20 cellular contexts compared by ENCODE assay signal in the genomic region with DNA sequence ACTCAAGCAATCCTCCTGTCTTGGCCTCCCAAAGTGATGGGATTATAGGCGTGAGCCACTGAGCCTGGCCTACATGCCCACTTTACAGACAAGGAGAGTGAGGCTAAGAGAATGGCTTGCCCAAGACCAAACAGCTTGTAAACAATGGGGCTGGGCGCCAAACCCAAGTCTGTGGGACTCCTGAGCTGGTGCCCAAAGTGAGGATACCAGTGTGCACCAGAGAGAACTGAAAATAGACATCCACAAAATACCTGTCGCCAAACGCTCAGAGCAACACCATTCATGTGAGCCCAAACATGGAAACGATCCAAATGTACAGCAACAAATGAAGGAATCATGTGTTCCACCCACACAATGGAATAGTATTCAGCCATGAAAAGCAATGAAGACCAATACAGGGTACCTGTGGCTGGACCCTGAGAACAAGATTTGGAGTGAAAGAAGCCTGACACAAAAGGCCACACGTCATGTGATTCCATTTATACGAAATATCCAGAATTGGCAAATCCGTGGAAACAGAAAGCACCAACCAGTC. TPM values are rescaled to one million over a fixed set of nuclear protein-coding genes. Genes with fewer than 3 reads are reported as not detected.
DNase-seq lines count a peak whose midpoint lies in the region; ATAC-seq and TF ChIP-seq lines count a peak whose summit lies in the region.
"Had no signal": no experiment of that assay in that cellular context is flagged by ENCODE, and none has a peak within 500 bp of the region (broad histone marks: within the 10 kb centered on the region; RNA-seq: fewer than 3 reads in every experiment).

No MANE protein-coding gene starts in this region.

- peak overlapping the region; percentile 37 for H3K27ac Mint-ChIP-seq in endothelial cell (ENCODE audit: unreplicated experiment)
- no peak overlapping the region for H3K27ac Mint-ChIP-seq in activated T-helper 17 cell treated with anti-CD3 and anti-CD28 coated beads, Interleukin-2, amount 50 U/mL, for 72 hours

- H3K4me3 Mint-ChIP-seq in endothelial cell (ENCODE audit: unreplicated experiment): no peak overlapping the region
- no peak overlapping the region for H3K4me3 Mint-ChIP-seq in activated T-helper 17 cell treated with anti-CD3 and anti-CD28 coated beads, Interleukin-2, amount 50 U/mL, for 72 hours
- H3K4me3 Mint-ChIP-seq: CD4-positive, CD25-positive, alpha-beta regulatory T cell had no signal

- peaks cover 18% of the 10 kb centered on the region for H3K27me3 Mint-ChIP-seq in endothelial cell (ENCODE audit: unreplicated experiment)
- no peaks in the 10 kb centered on the region for H3K27me3 Mint-ChIP-seq in activated T-helper 17 cell treated with anti-CD3 and anti-CD28 coated beads, Interleukin-2, amount 50 U/mL, for 72 hours
- H3K27me3 Mint-ChIP-seq: CD4-positive, CD25-positive, alpha-beta regulatory T cell had no signal

- H3K27me3 ChIP-seq in BE2C: no peaks in the 10 kb centered on the region
- H3K27me3 ChIP-seq: SJCRH30 had no signal

- DNase-seq in BE2C (peak; percentile 3), endothelial cell (ENCODE audit: low spot score) (no peak), retina (peak; percentile 2), glomerular visceral epithelial cell (ENCODE audit: extremely low spot score) (no peak), KG1 (lab: John Stamatoyannopoulos, UW) (no peak), H4 (ENCODE audit: low spot score) (no peak)
- DNase-seq: CD4-positive, CD25-positive, alpha-beta regulatory T cell; COR-L47; DMS 273 treated with DMSO at 0.1 percent for 48 hours; DND-41; GM23248; NCI-H1417; NCI-H187 treated with DMSO at 0.1 percent for 48 hours; NCI-H226; NCI-H524 treated with DMSO at 0.1 percent for 48 hours; PC-3; SJCRH30 had no signal

- H3K9me3 Mint-ChIP-seq in endothelial cell (ENCODE audit: unreplicated experiment): no peaks in the 10 kb centered on the region
- no peaks in the 10 kb centered on the region for H3K9me3 Mint-ChIP-seq in activated T-helper 17 cell treated with anti-CD3 and anti-CD28 coated beads, Interleukin-2, amount 50 U/mL, for 72 hours
- H3K9me3 Mint-ChIP-seq: CD4-positive, CD25-positive, alpha-beta regulatory T cell had no signal

- H3K4me1 Mint-ChIP-seq in endothelial cell (ENCODE audit: unreplicated experiment): peaks cover 4% of the 10 kb centered on the region
- no peaks in the 10 kb centered on the region for H3K4me1 Mint-ChIP-seq in activated T-helper 17 cell treated with anti-CD3 and anti-CD28 coated beads, Interleukin-2, amount 50 U/mL, for 72 hours

- no peaks in the 10 kb centered on the region for H3K36me3 Mint-ChIP-seq in endothelial cell (ENCODE audit: low read depth, unreplicated experiment)
- no peaks in the 10 kb centered on the region for H3K36me3 Mint-ChIP-seq in activated T-helper 17 cell treated with anti-CD3 and anti-CD28 coated beads, Interleukin-2, amount 50 U/mL, for 72 hours (ENCODE audit: low read depth)
- H3K36me3 Mint-ChIP-seq: CD4-positive, CD25-positive, alpha-beta regulatory T cell had no signal

- H3K36me3 ChIP-seq in BE2C (peaks cover 46% of the 10 kb centered on the region), HEK293 (ENCODE audit: control insufficient read depth in 2 of 2, insufficient read depth in 1 of 2, low read length in 2 of 2) (peaks cover 0 to 15% of the 10 kb centered on the region in 2 experiments; a peak in 1 of 3 replicates)
- H3K36me3 ChIP-seq: SJCRH30 had no signal

- no peak for ATAC-seq in activated T-helper 17 cell treated with anti-CD3 and anti-CD28 coated beads, Interleukin-2, amount 50 U/mL, for 72 hours (replicated peaks)
- ATAC-seq: PC-3 had no signal

- POLR2A ChIA-PET in HEK293 (lab: Yijun Ruan, JAX): no interaction called here

- H3K4me3 ChIP-seq in BE2C (ENCODE audit: low read depth, low read length) (no peak overlapping the region), HEK293 (ENCODE audit: low read depth, low read length) (no peak overlapping the region)
- H3K4me3 ChIP-seq: GM23248, SJCRH30 had no signal

- H3K9me3 ChIP-seq in BE2C (no peaks in the 10 kb centered on the region), HEK293 (ENCODE audit: control insufficient read depth, insufficient read depth, low read depth, low read length) (no peaks in the 10 kb centered on the region)
- H3K9me3 ChIP-seq: SJCRH30 had no signal

- no peak for TF ChIP-seq CTCF in BE2C (IDR thresholded peaks at IDR 0.05; ENCODE audit: low read depth, low read length)
- TF ChIP-seq CTCF in HEK293 (tag by site-specific recombination; IDR thresholded peaks at IDR 0.05): no peak
- TF ChIP-seq CTCF in endothelial cell (IDR thresholded peaks at IDR 0.05; ENCODE audit: unreplicated experiment): no peak

- CTCF ChIA-PET in HEK293 (lab: Yijun Ruan, JAX): interaction anchor here (0.5 to 1.1 kb wide), 8 partner anchors 50 to 707 kb away, joined by 3 to 8 read pairs (median 4); no protein-coding TSS in a partner anchor

- H3K4me1 ChIP-seq in BE2C (peaks cover 7% of the 10 kb centered on the region), HEK293 (ENCODE audit: control insufficient read depth, insufficient read depth, low read length) (peaks cover 20% of the 10 kb centered on the region)

- H3K27ac ChIP-seq in HEK293 (ENCODE audit: extremely low read depth, low read depth, low read length): no peak overlapping the region
- H3K27ac ChIP-seq: GM23248, KMS-11, SJCRH30 had no signal

TF ChIP-seq in HEK293, 187 proteins besides CTCF, POLR2A, EP300 and RAD21:
- TF ChIP-seq ZNF302 (tag by site-specific recombination; IDR thresholded peaks at IDR 0.05; ENCODE audit: low read depth) (no peak), ZFHX2 (tag by site-specific recombination; conservative IDR thresholded peaks at IDR 0.05) (peak; percentile 49; the same call in 1 of the 2 replicates), RBAK (tag by site-specific recombination; IDR thresholded peaks at IDR 0.05) (no peak), ZNF521 (tag by site-specific recombination; IDR thresholded peaks at IDR 0.05) (no peak), ZNF146 (tag by site-specific recombination; IDR thresholded peaks at IDR 0.05) (peak; percentile 100), ZNF37A (tag by site-specific recombination; IDR thresholded peaks at IDR 0.05) (no peak), ZNF121 (tag by site-specific recombination; IDR thresholded peaks at IDR 0.05) (0 out of 2 replicates have a peak, but pooled peaks have one; percentile 14), ZNF175 (tag by site-specific recombination; IDR thresholded peaks at IDR 0.05) (no peak), SCRT2 (tag by site-specific recombination; IDR thresholded peaks at IDR 0.05) (peak; percentile 73), SCRT1 (tag by site-specific recombination; IDR thresholded peaks at IDR 0.05; ENCODE audit: borderline replicate concordance) (peak; percentile 82), ZNF514 (tag by site-specific recombination; IDR thresholded peaks at IDR 0.05) (no peak)
- TF ChIP-seq, protein P1, sequence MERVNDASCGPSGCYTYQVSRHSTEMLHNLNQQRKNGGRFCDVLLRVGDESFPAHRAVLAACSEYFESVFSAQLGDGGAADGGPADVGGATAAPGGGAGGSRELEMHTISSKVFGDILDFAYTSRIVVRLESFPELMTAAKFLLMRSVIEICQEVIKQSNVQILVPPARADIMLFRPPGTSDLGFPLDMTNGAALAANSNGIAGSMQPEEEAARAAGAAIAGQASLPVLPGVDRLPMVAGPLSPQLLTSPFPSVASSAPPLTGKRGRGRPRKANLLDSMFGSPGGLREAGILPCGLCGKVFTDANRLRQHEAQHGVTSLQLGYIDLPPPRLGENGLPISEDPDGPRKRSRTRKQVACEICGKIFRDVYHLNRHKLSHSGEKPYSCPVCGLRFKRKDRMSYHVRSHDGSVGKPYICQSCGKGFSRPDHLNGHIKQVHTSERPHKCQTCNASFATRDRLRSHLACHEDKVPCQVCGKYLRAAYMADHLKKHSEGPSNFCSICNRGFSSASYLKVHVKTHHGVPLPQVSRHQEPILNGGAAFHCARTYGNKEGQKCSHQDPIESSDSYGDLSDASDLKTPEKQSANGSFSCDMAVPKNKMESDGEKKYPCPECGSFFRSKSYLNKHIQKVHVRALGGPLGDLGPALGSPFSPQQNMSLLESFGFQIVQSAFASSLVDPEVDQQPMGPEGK (tag by site-specific recombination; IDR thresholded peaks at IDR 0.05): no peak
- TF ChIP-seq, protein P2, sequence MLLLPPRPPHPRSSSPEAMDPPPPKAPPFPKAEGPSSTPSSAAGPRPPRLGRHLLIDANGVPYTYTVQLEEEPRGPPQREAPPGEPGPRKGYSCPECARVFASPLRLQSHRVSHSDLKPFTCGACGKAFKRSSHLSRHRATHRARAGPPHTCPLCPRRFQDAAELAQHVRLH (tag by site-specific recombination; IDR thresholded peaks at IDR 0.05): peak; percentile 46; the same call in 1 of the 2 replicates
- TF ChIP-seq, protein P3, sequence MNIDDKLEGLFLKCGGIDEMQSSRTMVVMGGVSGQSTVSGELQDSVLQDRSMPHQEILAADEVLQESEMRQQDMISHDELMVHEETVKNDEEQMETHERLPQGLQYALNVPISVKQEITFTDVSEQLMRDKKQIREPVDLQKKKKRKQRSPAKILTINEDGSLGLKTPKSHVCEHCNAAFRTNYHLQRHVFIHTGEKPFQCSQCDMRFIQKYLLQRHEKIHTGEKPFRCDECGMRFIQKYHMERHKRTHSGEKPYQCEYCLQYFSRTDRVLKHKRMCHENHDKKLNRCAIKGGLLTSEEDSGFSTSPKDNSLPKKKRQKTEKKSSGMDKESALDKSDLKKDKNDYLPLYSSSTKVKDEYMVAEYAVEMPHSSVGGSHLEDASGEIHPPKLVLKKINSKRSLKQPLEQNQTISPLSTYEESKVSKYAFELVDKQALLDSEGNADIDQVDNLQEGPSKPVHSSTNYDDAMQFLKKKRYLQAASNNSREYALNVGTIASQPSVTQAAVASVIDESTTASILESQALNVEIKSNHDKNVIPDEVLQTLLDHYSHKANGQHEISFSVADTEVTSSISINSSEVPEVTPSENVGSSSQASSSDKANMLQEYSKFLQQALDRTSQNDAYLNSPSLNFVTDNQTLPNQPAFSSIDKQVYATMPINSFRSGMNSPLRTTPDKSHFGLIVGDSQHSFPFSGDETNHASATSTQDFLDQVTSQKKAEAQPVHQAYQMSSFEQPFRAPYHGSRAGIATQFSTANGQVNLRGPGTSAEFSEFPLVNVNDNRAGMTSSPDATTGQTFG (tag by site-specific recombination; IDR thresholded peaks at IDR 0.05; ENCODE audit: borderline replicate concordance): no peak
TF ChIP-seq in HEK293: peak in this region for 6.

RNA-seq across cellular contexts. Expression of a gene that starts 38.2 kb away (rescaled TPM):
- polyA plus RNA-seq in BE2C (2012; ENCODE audit: insufficient read depth, insufficient read length, low read depth): 59.7 TPM
- 79.8 TPM for total RNA-seq in endothelial cell (ENCODE audit: unreplicated experiment)
- total RNA-seq in activated T-helper 17 cell treated with anti-CD3 and anti-CD28 coated beads, Interleukin-2, amount 50 U/mL, for 72 hours: 10 to 100 TPM; 65.7 to 89.0 TPM
- 9.1 and 15.9 TPM in 2 replicates for total RNA-seq in H4 (2014; rRNA removed; shearing (Covaris generic))

RNA-seq across cellular contexts. Expression of a gene that starts 38.8 kb away (rescaled TPM):
- 46.4 TPM for polyA plus RNA-seq in BE2C (2012; ENCODE audit: insufficient read depth, insufficient read length, low read depth)
- 67.4 TPM for total RNA-seq in endothelial cell (ENCODE audit: unreplicated experiment)
- total RNA-seq in activated T-helper 17 cell treated with anti-CD3 and anti-CD28 coated beads, Interleukin-2, amount 50 U/mL, for 72 hours: 10 to 100 TPM; 32.8 to 53.2 TPM
- 34.2 and 35.8 TPM in 2 replicates for total RNA-seq in H4 (2014; rRNA removed; shearing (Covaris generic))

Comparison
In these comparisons a context has a peak if more than half of its experiments do, and no peak if none do; other contexts are left out.
1. DNase-seq: peak in BE2C (single experiment) and retina (single experiment); none in endothelial cell (single experiment), glomerular visceral epithelial cell (single experiment), KG1 (single experiment) and H4 (single experiment).